ENCODE assay signal across 18 cellular contexts in genomic region chr1:225578247-225578646, GRCh38.
DNase-seq lines count a peak whose midpoint lies in the region; ATAC-seq and TF ChIP-seq lines count a peak whose summit lies in the region.
"Had no signal": no experiment of that assay in that cellular context is flagged by ENCODE, and none has a peak within 500 bp of the region (broad histone marks: within the 10 kb centered on the region; RNA-seq: fewer than 3 reads in every experiment).

No MANE protein-coding gene starts in this region.

- H3K27ac ChIP-seq in A673 (ENCODE audit: low read depth, low read length, poor library complexity, severe bottlenecking) (peak overlapping the region; percentile 15), OCI-LY7 (ENCODE audit: low read depth, low read length, poor library complexity, severe bottlenecking) (no peak overlapping the region)

- ATAC-seq in GM21528 (IDR thresholded peaks at IDR 0.05; ENCODE audit: low FRiP score, unreplicated experiment) = peak; percentile 46
- ATAC-seq in HG02610 (IDR thresholded peaks at IDR 0.05; ENCODE audit: unreplicated experiment) = no peak
- no peak for ATAC-seq in GM18870 (IDR thresholded peaks at IDR 0.05; ENCODE audit: unreplicated experiment)
- ATAC-seq: T-cell had no signal

- no peak overlapping the region for H3K4me3 ChIP-seq in A673 (ENCODE audit: low read depth, low read length, poor library complexity, severe bottlenecking)
- H3K4me3 ChIP-seq in OCI-LY7 (ENCODE audit: low read depth, low read length, poor library complexity, severe bottlenecking) = no peak overlapping the region
- H3K4me3 ChIP-seq: sigmoid colon had no signal

- H3K79me2 ChIP-seq in OCI-LY7 (ENCODE audit: insufficient read depth, low read depth, low read length) = no peaks in the 10 kb centered on the region

- intact Hi-C loops in A673 (cut with micrococcal nuclease; ENCODE audit: unreplicated experiment) = no loop called here
- intact Hi-C loops in OCI-LY7 (cut with micrococcal nuclease; ENCODE audit: unreplicated experiment) = no loop called here

- CTCF ChIA-PET in A673 (lab: Charles Lee) = no interaction called here
- CTCF ChIA-PET in OCI-LY7 (lab: Charles Lee; ENCODE audit: unreplicated experiment) = no interaction called here

- no peak for DNase-seq in A673 (ENCODE audit: low spot score)
- no peak for DNase-seq in OCI-LY7 (ENCODE audit: low spot score)
- peak; percentile 40 for DNase-seq in left kidney (ENCODE audit: low read depth, low spot score)
- DNase-seq in NCI-H2107 treated with DMSO at 0.1 percent for 48 hours (lab: John Stamatoyannopoulos, UW; ENCODE audit: unreplicated experiment) = no peak
- no peak for DNase-seq in germinal center (ENCODE audit: low spot score)
- DNase-seq: activated effector memory CD4-positive, alpha-beta T cell treated with Interleukin-2 at 50 U/mL for 16 hours; amygdala; Calu3; GF-D8; MV-4-11; NCI-H774; sigmoid colon; stimulated activated CD4-positive, alpha-beta T cell treated with anti-CD3 and anti-CD28 coated beads, Interleukin-2, amount 100 ng/mL, for 24 hours; substantia nigra; T-cell had no signal

- H3K9me3 ChIP-seq in A673 (ENCODE audit: low read depth, low read length, poor library complexity, severe bottlenecking) = no peaks in the 10 kb centered on the region
- no peaks in the 10 kb centered on the region for H3K9me3 ChIP-seq in OCI-LY7 (ENCODE audit: low read length)
- H3K9me3 ChIP-seq: sigmoid colon had no signal

- TF ChIP-seq CTCF in A673 (conservative IDR thresholded peaks at IDR 0.05; ENCODE audit: low read depth, low read length) (no peak), OCI-LY7 (conservative IDR thresholded peaks at IDR 0.05; ENCODE audit: low read length) (no peak)

- H3K36me3 ChIP-seq in A673 (ENCODE audit: insufficient read depth, low read length, poor library complexity, severe bottlenecking) (no peaks in the 10 kb centered on the region), OCI-LY7 (ENCODE audit: insufficient read depth, low read length) (no peaks in the 10 kb centered on the region)
- H3K36me3 ChIP-seq: sigmoid colon had no signal

- H3K4me1 ChIP-seq in A673 (ENCODE audit: insufficient read depth, low read length, poor library complexity, severe bottlenecking) (peaks cover 55% of the 10 kb centered on the region), OCI-LY7 (ENCODE audit: insufficient read depth, low read length, poor library complexity, severe bottlenecking) (peaks cover 24% of the 10 kb centered on the region)

- H3K9me2 ChIP-seq in OCI-LY7 (ENCODE audit: insufficient read depth, low read length) = no peaks in the 10 kb centered on the region

- H4K20me1 ChIP-seq in OCI-LY7 (ENCODE audit: insufficient read depth, low read length) = no peaks in the 10 kb centered on the region; the same call in 1 of the 2 replicates

- BruUV-seq in A673 (replicated peaks; lab: Mats Ljungman, UMichigan) = no TSS peak
- no TSS peak for BruUV-seq in OCI-LY7 (replicated peaks; lab: Mats Ljungman, UMichigan)

- peak overlapping the region; percentile 34 for H3K4me2 ChIP-seq in OCI-LY7 (ENCODE audit: low read length)

- H3K27me3 ChIP-seq in A673 (replicated peaks; ENCODE audit: insufficient read depth, low read depth, low read length, poor library complexity) = no peaks in the 10 kb centered on the region
- H3K27me3 ChIP-seq: sigmoid colon had no signal

- POLR2A ChIA-PET in A673 (lab: Charles Lee; ENCODE audit: low non-redundant PET) = no interaction called here
- POLR2A ChIA-PET in OCI-LY7 (lab: Charles Lee) = interaction anchor here (0.6 to 1.9 kb wide), 3 partner anchors 10 to 769 kb away, joined by 3 to 5 read pairs (median 3); no protein-coding TSS in a partner anchor

- no peak overlapping the region for H2AFZ ChIP-seq in OCI-LY7 (ENCODE audit: low read length)
